In genomic region chr2:20439193-20439475, GRCh38 we compare ENCODE assay signal across 10 cellular contexts. TPM values are rescaled to one million over a fixed set of nuclear protein-coding genes. Genes with fewer than 3 reads are reported as not detected.
DNase-seq lines count a peak whose midpoint lies in the region; ATAC-seq and TF ChIP-seq lines count a peak whose summit lies in the region.
"Had no signal": no experiment of that assay in that cellular context is flagged by ENCODE, and none has a peak within 500 bp of the region (broad histone marks: within the 10 kb centered on the region; RNA-seq: fewer than 3 reads in every experiment).

No MANE protein-coding gene starts in this region.

- CTCF ChIA-PET in HEK293 (lab: Yijun Ruan, JAX), result interaction anchor here (0.6 to 6.6 kb wide), 11 partner anchors 28 to 222 kb away, joined by 3 to 93 read pairs (median 4); no protein-coding TSS in a partner anchor

- DNase-seq in amniotic epithelial cell (ENCODE audit: low read depth) (peak; percentile 56), iris pigment epithelial cell (ENCODE audit: low read depth) (peak; percentile 70), spleen (no peak), NCI-H1417 (lab: John Stamatoyannopoulos, UW) (no peak), NCI-H187 treated with DMSO at 0.1 percent for 48 hours (lab: John Stamatoyannopoulos, UW) (no peak), AG20443 (ENCODE audit: low spot score) (no peak)
- DNase-seq: activated gamma-delta T cell treated with Interleukin-2 at 50 U/mL for 16 hours, NCI-H526 had no signal

- H3K4me3 ChIP-seq in HEK293 (ENCODE audit: low read depth, low read length) (peak overlapping the region; percentile 2; the same call in 1 of the 2 replicates), spleen (peak overlapping the region in 1 of 8 donors; percentile 23)

- POLR2A ChIA-PET in HEK293 (lab: Yijun Ruan, JAX), result interaction anchor here (0.8 to 4.9 kb wide), 3 partner anchors 9 to 28 kb away, joined by 3 to 48 read pairs (median 7); partner anchors contain the start of gene RHOB

- H3K27ac ChIP-seq in HEK293 (ENCODE audit: extremely low read depth, low read depth, low read length) (no peak overlapping the region), spleen (peak overlapping the region in 7 of 8 donors; percentile 37 to 84 (median 67))

- H3K36me3 ChIP-seq in HEK293 (ENCODE audit: control insufficient read depth in 2 of 2, insufficient read depth in 1 of 2, low read length in 2 of 2) (no peaks in the 10 kb centered on the region), spleen (no peaks in the 10 kb centered on the region)

- 80 to 97% (median 83%) methylated on average over 4 of the region's 4 CpGs for WGBS in spleen, 5 donors

- H3K27me3 ChIP-seq in spleen (replicated peaks in 1 of 7), result peaks cover 0 to 4% (median 0%) of the 10 kb centered on the region in 7 donors

- H3K9me3 ChIP-seq in HEK293 (ENCODE audit: control insufficient read depth, insufficient read depth, low read depth, low read length) (no peaks in the 10 kb centered on the region), spleen (no peaks in the 10 kb centered on the region)

- intact Hi-C loops in spleen (cut with DNase I; ENCODE audit: low total_unique reads), result no loop called here

- ATAC-seq in GM18861 (IDR thresholded peaks at IDR 0.05; ENCODE audit: unreplicated experiment), result no peak

- TF ChIP-seq POLR2A in spleen (IDR thresholded peaks at IDR 0.05), result no peak

- TF ChIP-seq CTCF in HEK293 (tag by site-specific recombination; IDR thresholded peaks at IDR 0.05) (no peak), spleen (IDR thresholded peaks at IDR 0.05 in 8 of 11, conservative IDR thresholded peaks at IDR 0.05 in 3 of 11) (no peak)

- H3K4me1 ChIP-seq in HEK293 (ENCODE audit: control insufficient read depth, insufficient read depth, low read length), result 0 out of 2 replicates have a peak, but pooled peaks cover 2% of the 10 kb centered on the region
- H3K4me1 ChIP-seq in spleen, result peaks cover 0 to 39% (median 14%) of the 10 kb centered on the region in 6 donors

TF ChIP-seq in HEK293, 187 proteins besides CTCF, POLR2A, EP300 and RAD21:
- TF ChIP-seq ZNF175 (tag by site-specific recombination; IDR thresholded peaks at IDR 0.05) (no peak), ZFHX2 (tag by site-specific recombination; conservative IDR thresholded peaks at IDR 0.05) (no peak), ZXDB (tag by site-specific recombination; IDR thresholded peaks at IDR 0.05) (no peak)
TF ChIP-seq in HEK293: peak in this region for 0.

RNA-seq across cellular contexts. Expression of gene RHOB, which starts 7.7 kb away (rescaled TPM):
- total RNA-seq in spleen, result 100 to 1,000 TPM in 6 of 7 donors, 10 to 100 TPM in 1; 94.3 to 309 (median 233) TPM
- polyA plus RNA-seq in spleen, result 10 to 100 TPM; 32.6 to 69.0 (median 61.0) TPM

Comparison
In these comparisons a context has a peak if more than half of its experiments do, and no peak if none do; other contexts are left out.
1. DNase-seq: peak in amniotic epithelial cell (single experiment) and iris pigment epithelial cell (single experiment); none in spleen (single experiment), NCI-H1417 (0 of 3), NCI-H187 treated with DMSO at 0.1 percent for 48 hours (single experiment) and AG20443 (single experiment).